7 cellular contexts compared by ENCODE assay signal in the genomic region with DNA sequence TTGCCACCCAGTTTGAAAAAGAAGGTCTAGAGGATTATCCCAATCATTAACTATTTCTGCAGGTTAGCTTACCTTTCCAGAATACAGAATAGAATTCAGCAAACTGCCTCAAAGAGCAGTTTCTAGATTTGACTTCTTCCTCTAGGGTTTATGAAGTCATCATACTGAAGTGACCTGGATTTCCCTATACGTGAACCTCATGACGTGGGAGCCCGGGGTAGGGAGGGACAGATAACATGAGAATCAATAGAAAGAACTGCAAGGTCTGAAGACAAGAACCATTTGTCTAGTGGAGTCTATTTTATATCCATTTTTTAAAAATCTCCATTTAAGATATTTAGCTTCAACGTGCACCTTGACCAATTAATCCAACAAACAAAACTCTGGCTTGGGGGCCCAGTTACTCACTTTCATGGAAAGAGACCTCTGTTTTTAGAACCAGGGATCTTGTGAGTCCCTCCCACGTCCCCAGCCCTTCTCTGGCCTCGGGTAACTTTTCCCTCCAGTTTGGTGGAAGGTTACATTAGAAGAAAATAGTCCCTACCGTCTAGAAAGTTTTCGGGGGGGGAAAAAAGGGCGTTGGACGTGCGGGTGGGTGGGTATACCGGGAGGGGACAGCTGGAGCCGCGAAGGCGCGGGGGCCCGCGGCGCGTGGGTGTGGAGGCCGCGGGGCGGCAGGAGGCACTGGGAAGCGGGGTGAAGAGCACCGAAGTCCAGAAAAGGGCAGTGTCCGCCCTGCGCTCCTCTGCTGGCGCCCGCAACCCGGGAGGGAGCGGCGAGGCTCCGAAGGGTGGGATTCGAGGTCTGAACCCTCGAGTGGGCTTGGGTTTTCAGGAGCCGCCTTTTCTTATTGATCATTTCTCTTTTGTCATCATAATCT. TPM values are rescaled to one million over a fixed set of nuclear protein-coding genes. Genes with fewer than 3 reads are reported as not detected.
A peak's percentile ranks its signal among the peaks of the same experiment; 100 is the strongest.
DNase-seq lines count a peak whose midpoint lies in the region; ATAC-seq, FAIRE-seq and TF ChIP-seq lines count a peak whose summit lies in the region.

No MANE protein-coding gene starts in this region.

- no peaks in the 10 kb centered on the region for H3K9me3 ChIP-seq in keratinocyte (ENCODE audit: control insufficient read depth, low read depth, low read length)
- H3K9me3 ChIP-seq in small intestine (ENCODE audit: control insufficient read depth, low read depth) = no peaks in the 10 kb centered on the region

- peaks cover 13% of the 10 kb centered on the region; the same call in 2 of the 3 replicates for H3K4me1 Mint-ChIP-seq in GM23338
- H3K4me1 Mint-ChIP-seq in chondrocyte (ENCODE audit: low read depth) = peaks cover 14% of the 10 kb centered on the region

- H3K4me1 ChIP-seq in GM23338 (ENCODE audit: insufficient read depth) (no peaks in the 10 kb centered on the region), keratinocyte (ENCODE audit: control insufficient read depth, extremely low read depth, insufficient read depth, low read length) (no peaks in the 10 kb centered on the region), small intestine (ENCODE audit: control insufficient read depth in 2 of 2, insufficient read depth in 1 of 2, low read depth in 1 of 2, low read length in 1 of 2) (no peaks in the 10 kb centered on the region)

- H3K4me3 Mint-ChIP-seq in GM23338 (peak overlapping the region; percentile 78), chondrocyte (ENCODE audit: unreplicated experiment) (peak overlapping the region; percentile 74)

- H3K27ac ChIP-seq in GM23338 (ENCODE audit: low read depth) = no peak overlapping the region
- H3K27ac ChIP-seq in keratinocyte (ENCODE audit: control insufficient read depth, insufficient read depth, low read length) = no peak overlapping the region
- peak overlapping the region; percentile 28 to 87 for H3K27ac ChIP-seq in small intestine (ENCODE audit: low read depth in 1 of 2, low read length in 1 of 2)

- no peaks in the 10 kb centered on the region for H3K9me2 ChIP-seq in GM23338 (ENCODE audit: insufficient read depth)

- H3K27me3 ChIP-seq in GM23338 (ENCODE audit: insufficient read depth) = no peaks in the 10 kb centered on the region
- no peaks in the 10 kb centered on the region for H3K27me3 ChIP-seq in keratinocyte (ENCODE audit: control insufficient read depth, extremely low read depth, insufficient read depth, low read length)
- H3K27me3 ChIP-seq in small intestine (ENCODE audit: control insufficient read depth in 2 of 2, insufficient read depth in 2 of 2, low read length in 2 of 2) = no peaks in the 10 kb centered on the region

- dilution Hi-C loops in keratinocyte (cut with MboI; ENCODE audit: extremely low pct_ligation_motif_present, low sequenced_read_pairs) = no loop called here

- TF ChIP-seq CTCF in GM23338 (conservative IDR thresholded peaks at IDR 0.05; ENCODE audit: low read depth in 2 of 2) (no peak), chondrocyte (IDR thresholded peaks at IDR 0.05) (no peak), keratinocyte (optimal IDR thresholded peaks at IDR 0.05 in 1 of 3, IDR thresholded peaks at IDR 0.05 in 1 of 3, conservative IDR thresholded peaks at IDR 0.05 in 1 of 3; ENCODE audit: extremely low read depth in 1 of 3, insufficient read depth in 2 of 3, low read length in 3 of 3) (no peak)

- WGBS in small intestine, 3 donors = 1 to 4% (median 3%) methylated on average over 36 of the region's 36 CpGs

- H4K20me1 ChIP-seq in GM23338 (replicated peaks; ENCODE audit: insufficient read depth) (no peaks in the 10 kb centered on the region), keratinocyte (ENCODE audit: control insufficient read depth, extremely low read depth, insufficient read depth, low read length) (no peaks in the 10 kb centered on the region)

- H3K79me2 ChIP-seq in GM23338 (replicated peaks; ENCODE audit: insufficient read depth) = no peaks in the 10 kb centered on the region
- H3K79me2 ChIP-seq in keratinocyte (ENCODE audit: control insufficient read depth, insufficient read depth, low read length) = no peaks in the 10 kb centered on the region

- peak; percentile 89 for DNase-seq in GM23338 (ENCODE audit: low spot score)
- DNase-seq in chondrocyte (ENCODE audit: low spot score) = no peak
- DNase-seq in keratinocyte (ENCODE audit: low read depth, low spot score) = no peak
- DNase-seq in small intestine = peak; percentile 52
- DNase-seq in NK-92 (lab: John Stamatoyannopoulos, UW; ENCODE audit: unreplicated experiment) = no peak

- H2AFZ ChIP-seq in GM23338 (peak overlapping the region; percentile 1), keratinocyte (ENCODE audit: control insufficient read depth, low read length) (peak overlapping the region; percentile 87)

- H3K4me3 ChIP-seq in GM23338 = peak overlapping the region; percentile 56
- H3K4me3 ChIP-seq in keratinocyte (ENCODE audit: control insufficient read depth in 2 of 3, extremely low read depth in 1 of 3, insufficient read depth in 2 of 3, low read depth in 1 of 3, low read length in 3 of 3) = peak overlapping the region; percentile 37 to 61 (median 48)
- peak overlapping the region; percentile 57 to 58 for H3K4me3 ChIP-seq in small intestine (ENCODE audit: low read depth in 1 of 2, low read length in 2 of 2)

- H3K36me3 ChIP-seq in GM23338 (ENCODE audit: insufficient read depth) (no peaks in the 10 kb centered on the region), keratinocyte (ENCODE audit: control insufficient read depth in 2 of 2, extremely low read depth in 1 of 2, insufficient read depth in 2 of 2, low read length in 2 of 2) (no peaks in the 10 kb centered on the region), small intestine (ENCODE audit: control insufficient read depth in 2 of 2, insufficient read depth in 2 of 2, low read length in 2 of 2) (no peaks in the 10 kb centered on the region)

- H3K9me3 Mint-ChIP-seq in GM23338 = no peaks in the 10 kb centered on the region
- no peaks in the 10 kb centered on the region for H3K9me3 Mint-ChIP-seq in chondrocyte (ENCODE audit: low read depth)

- no peaks in the 10 kb centered on the region for H3K9me1 ChIP-seq in keratinocyte (ENCODE audit: control insufficient read depth, extremely low read depth, insufficient read depth, low read length)

- H3K27ac Mint-ChIP-seq in GM23338 (peak overlapping the region; percentile 82), chondrocyte (ENCODE audit: unreplicated experiment) (peak overlapping the region; percentile 59)

- H3K27me3 Mint-ChIP-seq in GM23338 (ENCODE audit: insufficient read depth, low read depth, poor library complexity) (peaks cover 2% of the 10 kb centered on the region), chondrocyte (ENCODE audit: low read depth) (peaks cover 2% of the 10 kb centered on the region)

- H3K36me3 Mint-ChIP-seq in GM23338 (ENCODE audit: low read depth) = no peaks in the 10 kb centered on the region
- no peaks in the 10 kb centered on the region for H3K36me3 Mint-ChIP-seq in chondrocyte (ENCODE audit: low read depth)

- peak overlapping the region; percentile 68 for H3K4me2 ChIP-seq in GM23338
- H3K4me2 ChIP-seq in keratinocyte (ENCODE audit: control insufficient read depth, extremely low read depth, insufficient read depth, low read depth, low read length) = peak overlapping the region; percentile 83

- FAIRE-seq in keratinocyte (lab: Jason Lieb, UNC) = no peak
- FAIRE-seq in small intestine (lab: Jason Lieb, UNC) = no peak

- peak overlapping the region; percentile 10 for H3K9ac ChIP-seq in keratinocyte (ENCODE audit: control insufficient read depth, extremely low read depth, insufficient read depth, low read length)

- ATAC-seq in GM23338 (peak; percentile 92), SK-N-SH treated with all-trans-retinoic acid at 6 μM for 48 hours (peak; percentile 59), HG03565 (IDR thresholded peaks at IDR 0.05; ENCODE audit: unreplicated experiment) (no peak)

- no peaks in the 10 kb centered on the region for H3F3A ChIP-seq in GM23338 (replicated peaks; ENCODE audit: low read depth)

TF ChIP-seq in GM23338, 12 proteins besides CTCF, POLR2A, EP300 and RAD21 (continues in another document):
- TF ChIP-seq STAT1 (IDR thresholded peaks at IDR 0.05; ENCODE audit: unreplicated experiment) (no peak), CREB1 (CRISPR knock-in tag; IDR thresholded peaks at IDR 0.05; ENCODE audit: low read depth) (peak; percentile 74; the same call in 1 of the 2 replicates), ZNF331 (CRISPR knock-in tag; IDR thresholded peaks at IDR 0.05; ENCODE audit: low read depth) (no peak)

RNA-seq across cellular contexts. Expression of a gene that starts 13.8 kb away (rescaled TPM):
- total RNA-seq in GM23338 (2014; rRNA removed; shearing (Covaris generic)) = 65.1 and 72.5 TPM in 2 replicates
- polyA plus RNA-seq in GM23338 (2016; fragmentation: Nextera tagmentation; extraction: Ambion mirVana) (34.7 and 47.0 TPM in 2 replicates), keratinocyte (24.9 to 29.9 TPM (median 28.8 TPM) in 3 replicates), small intestine (10 to 100 TPM; 11.1 to 16.3 (median 15.6) TPM)
- total RNA-seq in chondrocyte = 61.7 to 79.7 TPM (median 65.0 TPM) in 3 replicates
- 11.9 TPM for polyA plus RNA-seq in keratinocyte (2011; ENCODE audit: low read depth)
- polyA plus RNA-seq in keratinocyte (2011; cell fraction: cytosol; rRNA removed) = 8.9 and 12.5 TPM in 2 replicates
- 117 and 126 TPM in 2 replicates for polyA plus RNA-seq in keratinocyte (2011; cell fraction: nucleus; rRNA removed)
- polyA plus RNA-seq in keratinocyte (2012; ENCODE audit: low replicate concordance) = 14.4 and 18.6 TPM in 2 replicates
- 53.3 to 105 TPM (median 69.6 TPM) in 3 replicates for polyA minus RNA-seq in keratinocyte
- polyA minus RNA-seq in keratinocyte (2011; cell fraction: cytosol; rRNA and poly(A)+ RNA removed) = 11.9 TPM
- 38.3 and 84.5 TPM in 2 replicates for polyA minus RNA-seq in keratinocyte (2011; cell fraction: nucleus; rRNA and poly(A)+ RNA removed)

RNA-seq across cellular contexts. Expression of a gene that starts 38.1 kb away (rescaled TPM):
- 37.0 and 46.1 TPM in 2 replicates for total RNA-seq in GM23338 (2014; rRNA removed; shearing (Covaris generic))
- polyA plus RNA-seq in GM23338 (2016; fragmentation: Nextera tagmentation; extraction: Ambion mirVana) (11.8 and 13.9 TPM in 2 replicates), keratinocyte (2.0 to 4.1 TPM (median 2.9 TPM) in 3 replicates), small intestine (100 to 1,000 TPM in 2 of 3 donors, 10 to 100 TPM in 1; 33.5 to 286 (median 221) TPM)
- 0.95 to 1.2 TPM (median 1.0 TPM) in 3 replicates for total RNA-seq in chondrocyte
- polyA plus RNA-seq in keratinocyte (2011; ENCODE audit: low read depth) = 28.0 TPM
- 1.2 and 1.8 TPM in 2 replicates for polyA plus RNA-seq in keratinocyte (2011; cell fraction: cytosol; rRNA removed)
- polyA plus RNA-seq in keratinocyte (2011; cell fraction: nucleus; rRNA removed) = 11.2 and 11.8 TPM in 2 replicates
- polyA plus RNA-seq in keratinocyte (2012; ENCODE audit: low replicate concordance) = 5.5 and 22.1 TPM in 2 replicates
- polyA minus RNA-seq in keratinocyte = 1.6 to 9.2 TPM (median 4.0 TPM) in 3 replicates
- 1.2 TPM for polyA minus RNA-seq in keratinocyte (2011; cell fraction: cytosol; rRNA and poly(A)+ RNA removed)
- 3.5 and 4.7 TPM in 2 replicates for polyA minus RNA-seq in keratinocyte (2011; cell fraction: nucleus; rRNA and poly(A)+ RNA removed)

Comparison
In these comparisons a context has a peak if more than half of its experiments do, and no peak if none do; other contexts are left out.
1. DNase-seq: peak in GM23338 (single experiment) and small intestine (single experiment); none in chondrocyte (single experiment), keratinocyte (single experiment) and NK-92 (single experiment).
2. H3K27ac ChIP-seq: peak in small intestine (2 of 2); none in GM23338 (single experiment) and keratinocyte (single experiment).
3. Peak in every context shown above with its lines, with median percentiles within 50 percentile points of each other: H3K4me3 ChIP-seq.